12 cellular contexts compared by ENCODE assay signal in genomic region chr16:2015117-2015946, GRCh38. TPM values are rescaled to one million over a fixed set of nuclear protein-coding genes. Genes with fewer than 3 reads are reported as not detected.
A peak's percentile ranks its signal among the peaks of the same experiment; 100 is the strongest.
DNase-seq lines count a peak whose midpoint lies in the region; ATAC-seq and TF ChIP-seq lines count a peak whose summit lies in the region.
"Had no signal": no experiment of that assay in that cellular context is flagged by ENCODE, and none has a peak within 500 bp of the region (broad histone marks: within the 10 kb centered on the region; RNA-seq: fewer than 3 reads in every experiment).

No MANE protein-coding gene starts in this region.

- no peaks in the 10 kb centered on the region for H3K9me3 ChIP-seq in Peyer's patch

- H3K27ac ChIP-seq in 22Rv1 (peak overlapping the region; percentile 80), Peyer's patch (peak overlapping the region in 2 of 4 donors; percentile 68 to 71), foreskin keratinocyte (no peak overlapping the region), GM23338 (ENCODE audit: low read depth) (no peak overlapping the region)

- H3K36me3 ChIP-seq in Peyer's patch (no peaks in the 10 kb centered on the region), GM23338 (ENCODE audit: insufficient read depth) (no peaks in the 10 kb centered on the region)

- peak; percentile 87 for DNase-seq in HCEC 1CT
- DNase-seq in Peyer's patch, result peak in 2 of 3 donors; percentile 69 to 76
- DNase-seq in foreskin keratinocyte, result peak; percentile 55 to 72
- DNase-seq in activated CD4-positive, CD25-positive, alpha-beta regulatory T cell treated with anti-CD3 and anti-CD28 coated beads, Interleukin-2, amount 50 U/mL, for 72 hours, result no peak
- no peak for DNase-seq in GM23338 (ENCODE audit: low spot score)
- DNase-seq in activated CD8-positive, alpha-beta memory T cell treated with anti-CD3 and anti-CD28 coated beads for 24 hours, result no peak
- no peak for DNase-seq in SHP77 (lab: John Stamatoyannopoulos, UW)
- DNase-seq: activated CD8-positive, alpha-beta memory T cell treated with anti-CD3 and anti-CD28 coated beads, Interleukin-2, amount 50 U/mL, for 4 hours; aorta; H9 had no signal

- no peak overlapping the region for H3K4me3 ChIP-seq in Peyer's patch
- no peak overlapping the region for H3K4me3 ChIP-seq in GM23338

- H3K4me1 ChIP-seq in Peyer's patch (peaks cover 0 to 15% (median 5%) of the 10 kb centered on the region in 4 donors), foreskin keratinocyte (peaks cover 3% of the 10 kb centered on the region), GM23338 (ENCODE audit: insufficient read depth) (peaks cover 2% of the 10 kb centered on the region; the same call in 1 of the 2 replicates)

- no peaks in the 10 kb centered on the region for H3K79me2 ChIP-seq in GM23338 (replicated peaks; ENCODE audit: insufficient read depth)

- no peaks in the 10 kb centered on the region; the same call in 1 of the 2 replicates for H4K20me1 ChIP-seq in GM23338 (replicated peaks; ENCODE audit: insufficient read depth)

- H3K27me3 ChIP-seq in Peyer's patch (peaks cover 0 to 12% of the 10 kb centered on the region in 2 donors), foreskin keratinocyte (peaks cover 17% of the 10 kb centered on the region), GM23338 (ENCODE audit: insufficient read depth) (peaks cover 26% of the 10 kb centered on the region)

- H3K27me3 Mint-ChIP-seq in GM23338 (ENCODE audit: insufficient read depth, low read depth, poor library complexity), result peaks cover 26% of the 10 kb centered on the region

- no peak overlapping the region for H2AFZ ChIP-seq in GM23338

- H3K9me3 Mint-ChIP-seq in GM23338, result no peaks in the 10 kb centered on the region
- H3K9me3 Mint-ChIP-seq: H9, neural crest cell had no signal

- no peak overlapping the region for H3K4me2 ChIP-seq in GM23338

- TF ChIP-seq POLR2A in Peyer's patch (IDR thresholded peaks at IDR 0.05), result peak in 1 of 2 donors; percentile 34

- H3K4me1 Mint-ChIP-seq in GM23338, result peaks cover 1% of the 10 kb centered on the region; the same call in 1 of the 3 replicates

- no peaks in the 10 kb centered on the region for H3K9me2 ChIP-seq in GM23338 (ENCODE audit: insufficient read depth)

- H3K27ac Mint-ChIP-seq in GM23338, result no peak overlapping the region
- H3K27ac Mint-ChIP-seq: H9 had no signal

- peaks cover 6% of the 10 kb centered on the region for H3F3A ChIP-seq in GM23338 (replicated peaks; ENCODE audit: low read depth)

- TF ChIP-seq CTCF in 22Rv1 (IDR thresholded peaks at IDR 0.05), result no peak
- TF ChIP-seq CTCF in Peyer's patch (IDR thresholded peaks at IDR 0.05), result peak in 1 of 6 experiments; percentile 3
- no peak for TF ChIP-seq CTCF in foreskin keratinocyte (conservative IDR thresholded peaks at IDR 0.05)
- TF ChIP-seq CTCF in GM23338 (conservative IDR thresholded peaks at IDR 0.05; ENCODE audit: low read depth in 2 of 2), result no peak

- no peak overlapping the region for H3K4me3 Mint-ChIP-seq in GM23338
- H3K4me3 Mint-ChIP-seq: H9 had no signal

- no peak for ATAC-seq in foreskin keratinocyte
- no peak for ATAC-seq in GM23338

- H3K36me3 Mint-ChIP-seq in GM23338 (ENCODE audit: low read depth), result no peaks in the 10 kb centered on the region

TF ChIP-seq in GM23338, 12 proteins besides CTCF, POLR2A, EP300 and RAD21 (continues in another document):
- no peak for TF ChIP-seq EZH2 (IDR thresholded peaks at IDR 0.05; ENCODE audit: low read depth, unreplicated experiment)
- no peak for TF ChIP-seq ZNF114 (CRISPR knock-in tag; IDR thresholded peaks at IDR 0.05)
- no peak for TF ChIP-seq ZNF462 (CRISPR knock-in tag; IDR thresholded peaks at IDR 0.05)
- no peak for TF ChIP-seq STAT1 (IDR thresholded peaks at IDR 0.05; ENCODE audit: unreplicated experiment)
- no peak for TF ChIP-seq ZNF331 (CRISPR knock-in tag; IDR thresholded peaks at IDR 0.05; ENCODE audit: low read depth)
- TF ChIP-seq CREB1 (CRISPR knock-in tag; IDR thresholded peaks at IDR 0.05; ENCODE audit: low read depth), result no peak

RNA-seq across cellular contexts. Expression of gene NPW, which starts 4.3 kb away (rescaled TPM):
- total RNA-seq in Peyer's patch (1 to 10 TPM in 2 of 4 donors, not detected in 2; 2.8 to 9.1 TPM), foreskin keratinocyte (0.60 and 0.78 TPM in 2 replicates)
- polyA plus RNA-seq in foreskin keratinocyte (1.9 and 2.0 TPM in 2 replicates), GM23338 (2016; fragmentation: Nextera tagmentation; extraction: Ambion mirVana) (37.0 and 37.6 TPM in 2 replicates)
- 1.9 and 4.5 TPM in 2 replicates for total RNA-seq in GM23338 (2014; rRNA removed; shearing (Covaris generic))

RNA-seq across cellular contexts. Expression of gene ZNF598, which starts 5.7 kb away (rescaled TPM):
- total RNA-seq in Peyer's patch (10 to 100 TPM; 48.5 to 84.0 (median 51.4) TPM), foreskin keratinocyte (58.5 and 67.3 TPM in 2 replicates)
- polyA plus RNA-seq in foreskin keratinocyte (52.3 and 60.4 TPM in 2 replicates), GM23338 (2016; fragmentation: Nextera tagmentation; extraction: Ambion mirVana) (8.5 and 10.2 TPM in 2 replicates)
- 31.7 and 48.6 TPM in 2 replicates for total RNA-seq in GM23338 (2014; rRNA removed; shearing (Covaris generic))

RNA-seq across cellular contexts. Expression of gene NHERF2, which starts 11.4 kb away (rescaled TPM):
- total RNA-seq in Peyer's patch, result 100 to 1,000 TPM in 1 of 4 donors, 10 to 100 TPM in 3; 21.5 to 104 (median 30.2) TPM
- total RNA-seq in foreskin keratinocyte, result 12.8 and 14.7 TPM in 2 replicates
- polyA plus RNA-seq in foreskin keratinocyte, result 21.5 and 25.7 TPM in 2 replicates
- total RNA-seq in GM23338 (2014; rRNA removed; shearing (Covaris generic)), result 15.4 and 16.5 TPM in 2 replicates
- polyA plus RNA-seq in GM23338 (2016; fragmentation: Nextera tagmentation; extraction: Ambion mirVana), result 12.0 and 21.0 TPM in 2 replicates

RNA-seq across cellular contexts. Expression of gene SYNGR3, which starts 25.6 kb away (rescaled TPM):
- 1 to 10 TPM in 3 of 4 donors, not detected in 1; 1.3 to 3.9 (median 3.3) TPM for total RNA-seq in Peyer's patch
- 1.8 and 2.9 TPM in 2 replicates for total RNA-seq in foreskin keratinocyte
- 2.1 and 2.6 TPM in 2 replicates for polyA plus RNA-seq in foreskin keratinocyte
- 72.2 and 77.7 TPM in 2 replicates for total RNA-seq in GM23338 (2014; rRNA removed; shearing (Covaris generic))
- 44.7 and 45.4 TPM in 2 replicates for polyA plus RNA-seq in GM23338 (2016; fragmentation: Nextera tagmentation; extraction: Ambion mirVana)

RNA-seq across cellular contexts. Expression of gene GFER, which starts 31.3 kb away (rescaled TPM):
- total RNA-seq in Peyer's patch (100 to 1,000 TPM in 1 of 4 donors, 10 to 100 TPM in 3; 31.4 to 102 (median 83.1) TPM), foreskin keratinocyte (30.1 and 34.2 TPM in 2 replicates)
- polyA plus RNA-seq in foreskin keratinocyte (46.0 and 50.0 TPM in 2 replicates), GM23338 (2016; fragmentation: Nextera tagmentation; extraction: Ambion mirVana) (64.5 and 68.5 TPM in 2 replicates)
- total RNA-seq in GM23338 (2014; rRNA removed; shearing (Covaris generic)), result 40.1 and 53.2 TPM in 2 replicates

Comparison
In these comparisons a context has a peak if more than half of its experiments do, and no peak if none do; other contexts are left out.
1. DNase-seq: peak in HCEC 1CT (single experiment), Peyer's patch (2 of 3) and foreskin keratinocyte (2 of 2); none in activated CD4-positive, CD25-positive, alpha-beta regulatory T cell treated with anti-CD3 and anti-CD28 coated beads, Interleukin-2, amount 50 U/mL, for 72 hours (single experiment), GM23338 (single experiment), activated CD8-positive, alpha-beta memory T cell treated with anti-CD3 and anti-CD28 coated beads for 24 hours (single experiment) and SHP77 (0 of 2).